In genomic region chr3:159854500-159855124, GRCh38 we compare ENCODE assay signal across 8 cellular contexts. TPM values are rescaled to one million over a fixed set of nuclear protein-coding genes. Genes with fewer than 3 reads are reported as not detected.
A peak's percentile ranks its signal among the peaks of the same experiment; 100 is the strongest.
DNase-seq lines count a peak whose midpoint lies in the region; ATAC-seq, FAIRE-seq and TF ChIP-seq lines count a peak whose summit lies in the region.

No MANE protein-coding gene starts in this region.

- no peak overlapping the region for H3K4me3 ChIP-seq in endodermal cell (ENCODE audit: low read length)
- peak overlapping the region in 1 of 2 donors; percentile 34 for H3K4me3 ChIP-seq in muscle layer of colon (ENCODE audit: low read depth in 1 of 2, low read length in 2 of 2)

- H3K27me3 Mint-ChIP-seq in endodermal cell (ENCODE audit: insufficient read depth): no peaks in the 10 kb centered on the region

- H3K36me3 ChIP-seq in endodermal cell (ENCODE audit: control insufficient read depth, insufficient read depth, low read length): no peaks in the 10 kb centered on the region
- H3K36me3 ChIP-seq in muscle layer of colon (ENCODE audit: insufficient read depth, low read length): no peaks in the 10 kb centered on the region

- DNase-seq in LoVo (ENCODE audit: low spot score) (peak; percentile 45), endodermal cell (no peak), NCI-H2081 (lab: John Stamatoyannopoulos, UW) (no peak)

- H3K4me3 Mint-ChIP-seq in endodermal cell: no peak overlapping the region

- no peaks in the 10 kb centered on the region for H3K9me3 Mint-ChIP-seq in endodermal cell

- H3K4me1 Mint-ChIP-seq in endodermal cell: peaks cover 13% of the 10 kb centered on the region

- peak; percentile 96 for FAIRE-seq in A204.1 (lab: Jason Lieb, UNC)

- peaks cover 2% of the 10 kb centered on the region for H3K36me3 Mint-ChIP-seq in endodermal cell (ENCODE audit: low read depth)

- no peaks in the 10 kb centered on the region for H3K9me3 ChIP-seq in endodermal cell (ENCODE audit: control insufficient read depth, low read length)
- no peaks in the 10 kb centered on the region for H3K9me3 ChIP-seq in muscle layer of colon (ENCODE audit: low read length)

- H3K27ac Mint-ChIP-seq in endodermal cell: no peak overlapping the region

- H3K9ac ChIP-seq in endodermal cell (ENCODE audit: extremely low read depth, low read length, poor library complexity, severe bottlenecking): no peak overlapping the region
- peak overlapping the region; percentile 27 for H3K9ac ChIP-seq in muscle layer of colon (ENCODE audit: low read length)

- WGBS in endodermal cell (ENCODE audit: insufficient coverage in 1 of 2, insufficient read length in 1 of 2), 2 experiments: 90 to 92% methylated on average over 7 to 8 of the region's 8 CpGs

- no peak for TF ChIP-seq CTCF in endodermal cell (conservative IDR thresholded peaks at IDR 0.05)

- peak overlapping the region; percentile 89 for H3K27ac ChIP-seq in endodermal cell (ENCODE audit: low read depth, low read length)
- H3K27ac ChIP-seq in muscle layer of colon (ENCODE audit: low read depth, low read length): peak overlapping the region; percentile 74

- H3K27me3 ChIP-seq in endodermal cell (ENCODE audit: control insufficient read depth, insufficient read depth, low read length, poor library complexity, severe bottlenecking) (no peaks in the 10 kb centered on the region), muscle layer of colon (ENCODE audit: control insufficient read depth in 1 of 2, insufficient read depth in 2 of 2, low read length in 2 of 2) (no peaks in the 10 kb centered on the region)

- ATAC-seq in GM19397 (IDR thresholded peaks at IDR 0.05; ENCODE audit: unreplicated experiment) (no peak), GM21576 (IDR thresholded peaks at IDR 0.05; ENCODE audit: unreplicated experiment) (no peak), GM21717 (IDR thresholded peaks at IDR 0.05; ENCODE audit: unreplicated experiment) (no peak)

- H3K4me1 ChIP-seq in endodermal cell (ENCODE audit: control insufficient read depth, insufficient read depth, low read length): peaks cover 7% of the 10 kb centered on the region
- peaks cover 73% of the 10 kb centered on the region for H3K4me1 ChIP-seq in muscle layer of colon (ENCODE audit: insufficient read depth, low read length)

RNA-seq across cellular contexts. Expression of gene SCHIP1, which starts 15.0 kb away (rescaled TPM):
- under 1 TPM; 0.64 to 0.84 TPM for total RNA-seq in endodermal cell
- polyA plus RNA-seq in endodermal cell (2013, experiment 1 of 2): 54.3 TPM
- polyA plus RNA-seq in endodermal cell (2013, experiment 2 of 2): 49.1 TPM
